8 cellular contexts compared by ENCODE assay signal in the genomic region with DNA sequence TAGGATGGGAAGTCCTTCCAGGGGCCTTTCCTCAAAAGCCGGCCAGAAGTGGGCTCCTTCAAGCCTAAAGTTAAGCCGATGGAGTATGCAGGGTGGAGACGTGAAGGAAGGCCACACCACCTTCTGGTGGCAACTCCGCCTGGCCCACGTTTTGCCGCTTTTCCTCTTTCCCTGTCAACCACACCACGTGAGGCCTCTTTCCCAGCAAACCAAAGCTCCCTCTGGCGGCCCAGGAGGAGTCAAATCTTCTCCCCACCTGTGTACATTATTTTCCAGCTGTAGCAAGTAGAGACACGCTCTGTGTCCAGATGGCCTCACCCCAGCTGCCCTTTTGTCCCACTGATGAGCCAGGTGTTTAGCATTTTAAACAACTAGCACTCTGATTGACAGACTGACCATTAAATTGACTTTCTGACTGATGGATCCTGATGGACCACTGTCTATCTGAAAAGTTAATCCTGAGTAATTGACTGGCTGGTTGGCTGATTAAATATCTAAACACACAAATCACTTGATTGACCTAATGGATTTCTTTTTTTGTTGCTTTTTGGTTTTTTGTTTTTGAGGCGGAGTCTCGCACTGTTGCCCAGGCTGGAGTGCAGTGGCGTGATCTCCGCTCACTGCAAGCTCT. TPM values are rescaled to one million over a fixed set of nuclear protein-coding genes. Genes with fewer than 3 reads are reported as not detected.
DNase-seq lines count a peak whose midpoint lies in the region; ATAC-seq lines count a peak whose summit lies in the region.

No MANE protein-coding gene starts in this region.

- no peak overlapping the region for H2BK120ac ChIP-seq in mesenchymal stem cell (ENCODE audit: low read depth, low read length)

- no peak for ATAC-seq in HG03175 (IDR thresholded peaks at IDR 0.05; ENCODE audit: unreplicated experiment)

- H2AK5ac ChIP-seq in mesenchymal stem cell (ENCODE audit: low read length, severe bottlenecking), result no peak overlapping the region

- no peaks in the 10 kb centered on the region for H3K9me3 ChIP-seq in mesenchymal stem cell (ENCODE audit: control insufficient read depth, low read length)

- H4K8ac ChIP-seq in mesenchymal stem cell (ENCODE audit: low read length), result no peak overlapping the region

- no peak overlapping the region for H3K4ac ChIP-seq in mesenchymal stem cell (ENCODE audit: low read depth in 1 of 2, low read length in 2 of 2)

- H4K91ac ChIP-seq in mesenchymal stem cell (ENCODE audit: low read length), result no peak overlapping the region

- no peak overlapping the region for H3K14ac ChIP-seq in mesenchymal stem cell (ENCODE audit: low read length in 2 of 2)

- intact Hi-C loops in activated naive CD4-positive, alpha-beta T cell treated with anti-CD3 and anti-CD28 coated beads for 36 hours (cut with micrococcal nuclease), result loop anchor here (5.0 kb wide), 1 partner anchor 489 kb away; no protein-coding TSS in a partner anchor

- H3K23ac ChIP-seq in mesenchymal stem cell (ENCODE audit: low read length in 2 of 2), result no peak overlapping the region

- no peaks in the 10 kb centered on the region for H3K27me3 ChIP-seq in mesenchymal stem cell (ENCODE audit: control insufficient read depth in 1 of 2, insufficient read depth in 1 of 2, low read length in 2 of 2)

- H3K4me1 ChIP-seq in mesenchymal stem cell (ENCODE audit: control insufficient read depth, insufficient read depth, low read depth, low read length), result peaks cover 20% of the 10 kb centered on the region

- H3K9ac ChIP-seq in mesenchymal stem cell (ENCODE audit: low read length), result no peak overlapping the region

- 59% methylated on average over 13 of the region's 13 CpGs for WGBS in mesenchymal stem cell

- peaks cover 58% of the 10 kb centered on the region for H3K4me1 Mint-ChIP-seq in activated naive CD4-positive, alpha-beta T cell treated with anti-CD3 and anti-CD28 coated beads for 36 hours (ENCODE audit: low read depth)

- H3K79me1 ChIP-seq in mesenchymal stem cell (replicated peaks; ENCODE audit: low read length, poor library complexity, severe bottlenecking), result peaks cover 11% of the 10 kb centered on the region

- H2AFZ ChIP-seq in mesenchymal stem cell (ENCODE audit: low read depth, low read length), result no peak overlapping the region

- no peak for DNase-seq in activated naive CD4-positive, alpha-beta T cell treated with anti-CD3 and anti-CD28 coated beads for 36 hours
- no peak for DNase-seq in activated naive CD4-positive, alpha-beta T cell treated with Interleukin-2 at 50 U/mL for 16 hours
- DNase-seq in NCI-H524 (lab: John Stamatoyannopoulos, UW) (peak; percentile 88 to 95), cerebellar cortex (ENCODE audit: low spot score) (peak; percentile 42), mesenchymal stem cell (peak; percentile 58), T1000 (lab: John Stamatoyannopoulos, UW) (no peak), RKO (ENCODE audit: low spot score) (no peak)

- H3K4me3 ChIP-seq in mesenchymal stem cell (ENCODE audit: insufficient read depth in 1 of 2, low read depth in 1 of 2, low read length in 2 of 2), result no peak overlapping the region

- H2BK15ac ChIP-seq in mesenchymal stem cell (ENCODE audit: low read depth, poor library complexity, severe bottlenecking), result no peak overlapping the region

- peak overlapping the region; percentile 90 for H3K27ac Mint-ChIP-seq in activated naive CD4-positive, alpha-beta T cell treated with anti-CD3 and anti-CD28 coated beads for 36 hours

- no peak overlapping the region for H3K4me2 ChIP-seq in mesenchymal stem cell (ENCODE audit: low read length, poor library complexity, severe bottlenecking)

- no peak overlapping the region for H2BK12ac ChIP-seq in mesenchymal stem cell (ENCODE audit: low read length in 2 of 2)

- H3K27me3 Mint-ChIP-seq in activated naive CD4-positive, alpha-beta T cell treated with anti-CD3 and anti-CD28 coated beads for 36 hours (ENCODE audit: low read depth), result no peaks in the 10 kb centered on the region

- H2BK5ac ChIP-seq in mesenchymal stem cell (ENCODE audit: low read depth, low read length, poor library complexity, severe bottlenecking), result no peak overlapping the region

- peaks cover 12% of the 10 kb centered on the region for H3K36me3 Mint-ChIP-seq in activated naive CD4-positive, alpha-beta T cell treated with anti-CD3 and anti-CD28 coated beads for 36 hours (ENCODE audit: low read depth)

- no peaks in the 10 kb centered on the region for H3K9me3 Mint-ChIP-seq in activated naive CD4-positive, alpha-beta T cell treated with anti-CD3 and anti-CD28 coated beads for 36 hours

- H3K36me3 ChIP-seq in mesenchymal stem cell (ENCODE audit: control insufficient read depth in 1 of 2, insufficient read depth in 2 of 2, low read depth in 1 of 2, low read length in 2 of 2), result no peaks in the 10 kb centered on the region

- H3K4me3 Mint-ChIP-seq in activated naive CD4-positive, alpha-beta T cell treated with anti-CD3 and anti-CD28 coated beads for 36 hours, result no peak overlapping the region

- H3K18ac ChIP-seq in mesenchymal stem cell (ENCODE audit: low read depth in 1 of 2, low read length in 2 of 2), result no peak overlapping the region

- no peak overlapping the region for H3K27ac ChIP-seq in mesenchymal stem cell (ENCODE audit: low read length, poor library complexity, severe bottlenecking)

- CTCF ChIA-PET in activated naive CD4-positive, alpha-beta T cell treated with anti-CD3 and anti-CD28 coated beads for 36 hours (lab: Charles Lee), result interaction anchor here (0.7 to 17.7 kb wide), 8 partner anchors 14 to 148 kb away, joined by 3 to 415 read pairs (median 4); partner anchors contain the start of gene PXYLP1

RNA-seq across cellular contexts. Expression of gene ZBTB38, which starts 59.6 kb away (rescaled TPM):
- 10 to 100 TPM; 16.3 to 18.6 TPM for total RNA-seq in activated naive CD4-positive, alpha-beta T cell treated with anti-CD3 and anti-CD28 coated beads for 36 hours
- 42.0 TPM for polyA plus RNA-seq in mesenchymal stem cell (2013, experiment 1 of 2)
- 39.5 TPM for polyA plus RNA-seq in mesenchymal stem cell (2013, experiment 2 of 2)

Comparison
In these comparisons a context has a peak if more than half of its experiments do, and no peak if none do; other contexts are left out.
1. DNase-seq: peak in NCI-H524 (2 of 2), cerebellar cortex (single experiment) and mesenchymal stem cell (single experiment); none in activated naive CD4-positive, alpha-beta T cell treated with anti-CD3 and anti-CD28 coated beads for 36 hours (single experiment), activated naive CD4-positive, alpha-beta T cell treated with Interleukin-2 at 50 U/mL for 16 hours (single experiment), T1000 (single experiment) and RKO (single experiment).